In the genomic region with DNA sequence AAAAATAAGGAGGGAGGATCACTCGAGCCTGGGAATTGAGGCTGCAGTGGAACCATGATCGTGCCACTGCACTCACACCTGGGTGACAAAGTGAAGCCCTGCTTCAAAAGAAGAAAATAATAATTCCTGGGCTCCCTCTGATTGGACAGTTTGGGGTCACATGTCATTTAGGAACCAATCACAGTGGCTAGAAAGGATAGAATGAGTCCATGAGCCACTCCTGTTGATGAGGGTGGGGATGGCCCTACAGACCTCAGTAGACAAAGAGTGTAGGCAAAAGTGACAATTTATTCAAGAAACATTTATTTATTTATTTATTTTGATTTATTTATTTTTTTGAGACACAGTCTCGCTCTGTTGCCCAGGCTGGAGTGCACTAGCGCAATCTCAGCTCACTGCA, we compare ENCODE assay signal across 21 cellular contexts. TPM values are rescaled to one million over a fixed set of nuclear protein-coding genes. Genes with fewer than 3 reads are reported as not detected.
A peak's percentile ranks its signal among the peaks of the same experiment; 100 is the strongest.
DNase-seq lines count a peak whose midpoint lies in the region; ATAC-seq, FAIRE-seq and TF ChIP-seq lines count a peak whose summit lies in the region.
"Had no signal": no experiment of that assay in that cellular context is flagged by ENCODE, and none has a peak within 500 bp of the region (broad histone marks: within the 10 kb centered on the region; RNA-seq: fewer than 3 reads in every experiment).

No MANE protein-coding gene starts in this region.

- no peaks in the 10 kb centered on the region for H3K27me3 Mint-ChIP-seq in CD4-positive, CD25-positive, alpha-beta regulatory T cell
- H3K27me3 Mint-ChIP-seq: activated naive CD8-positive, alpha-beta T cell treated with anti-CD3 and anti-CD28 coated beads for 36 hours had no signal

- H3K79me2 ChIP-seq in SK-N-SH (ENCODE audit: insufficient read depth) = no peaks in the 10 kb centered on the region
- no peaks in the 10 kb centered on the region for H3K79me2 ChIP-seq in H1 (ENCODE audit: control insufficient read depth in 1 of 2, insufficient read depth in 2 of 2, low read length in 2 of 2)

- H3K4me1 ChIP-seq in CD4-positive, CD25-positive, alpha-beta regulatory T cell (ENCODE audit: control insufficient read depth, insufficient read depth, low read length, poor library complexity, severe bottlenecking) = peaks cover 35% of the 10 kb centered on the region
- H3K4me1 ChIP-seq in SK-N-SH (ENCODE audit: control insufficient read depth in 1 of 2, insufficient read depth in 2 of 2, low read depth in 1 of 2, low read length in 1 of 2) (no peaks in the 10 kb centered on the region), H1 (replicated peaks in 1 of 4; ENCODE audit: control insufficient read depth in 3 of 4, insufficient read depth in 4 of 4, low read length in 3 of 4) (peaks cover 0 to 7% (median 0%) of the 10 kb centered on the region in 4 experiments; a peak in 4 of 7 replicates)
- H3K4me1 ChIP-seq: body of pancreas had no signal

- no peak overlapping the region for H2AK5ac ChIP-seq in H1 (ENCODE audit: low read depth, low read length)

- FAIRE-seq in H1 (lab: Jason Lieb, UNC) = no peak
- FAIRE-seq in D721Med (lab: Jason Lieb, UNC) = no peak

- H3K56ac ChIP-seq in H1 (replicated peaks; ENCODE audit: insufficient read length, low read depth, low read length) = no peak overlapping the region

- H4K20me1 ChIP-seq in SK-N-SH (ENCODE audit: insufficient read depth) (no peaks in the 10 kb centered on the region), H1 (replicated peaks in 1 of 2; ENCODE audit: control insufficient read depth in 1 of 2, insufficient read depth in 2 of 2, low read length in 2 of 2) (no peaks in the 10 kb centered on the region)

- 91% methylated on average over 4 of the region's 4 CpGs for WGBS in SK-N-SH (ENCODE audit: low lambda C conversion rate)
- 94% methylated on average over 4 of the region's 4 CpGs; no CpG with 5 or more reads in 1 of the 2 experiments for WGBS in H1 (ENCODE audit: extremely low coverage in 1 of 2, insufficient coverage in 1 of 2, insufficient read length in 1 of 2, insufficient replicate concordance in 2 of 2, low coverage in 1 of 2, low lambda C conversion rate in 2 of 2, missing lambda C conversion rate in 1 of 2), 2 experiments

- H2BK120ac ChIP-seq in H1 (replicated peaks; ENCODE audit: low read depth, low read length) = no peak overlapping the region

- H3K27ac Mint-ChIP-seq in CD4-positive, CD25-positive, alpha-beta regulatory T cell = peak overlapping the region in 2 of 3 donors; percentile 38 to 83
- H3K27ac Mint-ChIP-seq: endodermal cell had no signal

- no peaks in the 10 kb centered on the region for H3K79me1 ChIP-seq in H1 (ENCODE audit: low read depth, low read length)

- H3K4ac ChIP-seq in H1 (replicated peaks; ENCODE audit: insufficient read length, low read depth, low read length) = no peak overlapping the region

- peaks cover 5 to 45% (median 22%) of the 10 kb centered on the region in 4 donors for H3K4me1 Mint-ChIP-seq in CD4-positive, CD25-positive, alpha-beta regulatory T cell

- H3K36me3 Mint-ChIP-seq in CD4-positive, CD25-positive, alpha-beta regulatory T cell = peaks cover 3% of the 10 kb centered on the region
- H3K36me3 Mint-ChIP-seq: activated naive CD8-positive, alpha-beta T cell treated with anti-CD3 and anti-CD28 coated beads for 36 hours had no signal

- no peak for TF ChIP-seq POLR2A in H1 (IDR thresholded peaks at IDR 0.05; ENCODE audit: control extremely low read depth in 1 of 2, low read depth in 2 of 2, low read length in 2 of 2)

- H3K9ac ChIP-seq in SK-N-SH (no peak overlapping the region), H1 (replicated peaks in 1 of 4; ENCODE audit: extremely low read depth in 1 of 4, low read depth in 3 of 4, low read length in 3 of 4) (no peak overlapping the region)

- CTCF ChIA-PET in SK-N-SH (lab: Yijun Ruan, JAX) (interaction anchor here (1.1 to 1.7 kb wide), 2 partner anchors 38 to 52 kb away, joined by 3 to 5 read pairs; no protein-coding TSS in a partner anchor), H1 (lab: Charles Lee; ENCODE audit: partially characterized antibody) (interaction anchor here (1.7 kb wide), 1 partner anchor 46 kb away, joined by 3 read pairs; no protein-coding TSS in a partner anchor)

- H2BK12ac ChIP-seq in H1 (ENCODE audit: low read depth, low read length) = no peak overlapping the region

- no peak overlapping the region for H2BK20ac ChIP-seq in H1 (ENCODE audit: low read length)

- H3K27ac ChIP-seq in CD4-positive, CD25-positive, alpha-beta regulatory T cell (ENCODE audit: insufficient read depth, low read length, poor library complexity, severe bottlenecking) = peak overlapping the region; percentile 33
- H3K27ac ChIP-seq in SK-N-SH (ENCODE audit: low read depth in 2 of 2, low read length in 1 of 2) (no peak overlapping the region), H1 (ENCODE audit: low read depth, low read length) (no peak overlapping the region)
- H3K27ac ChIP-seq: body of pancreas, SK-N-MC had no signal

- H3K9me2 ChIP-seq in SK-N-SH = no peaks in the 10 kb centered on the region

- H3K9me3 ChIP-seq in CD4-positive, CD25-positive, alpha-beta regulatory T cell (ENCODE audit: control insufficient read depth in 2 of 2, low read length in 2 of 2) = no peaks in the 10 kb centered on the region
- no peaks in the 10 kb centered on the region for H3K9me3 ChIP-seq in SK-N-SH
- no peaks in the 10 kb centered on the region for H3K9me3 ChIP-seq in H1 (ENCODE audit: insufficient read depth in 2 of 2, low read depth in 1 of 2, low read length in 1 of 2)
- H3K9me3 ChIP-seq: body of pancreas, Peyer's patch had no signal

- H2AFZ ChIP-seq in SK-N-SH (ENCODE audit: low read depth) (no peak overlapping the region), H1 (ENCODE audit: low read length) (no peak overlapping the region)

- no peaks in the 10 kb centered on the region for H3K36me3 ChIP-seq in CD4-positive, CD25-positive, alpha-beta regulatory T cell (ENCODE audit: control insufficient read depth, insufficient read depth, low read length)
- H3K36me3 ChIP-seq in SK-N-SH (replicated peaks in 1 of 2; ENCODE audit: control insufficient read depth in 1 of 2, insufficient read depth in 2 of 2, low read length in 1 of 2) = no peaks in the 10 kb centered on the region
- no peaks in the 10 kb centered on the region for H3K36me3 ChIP-seq in H1 (ENCODE audit: control insufficient read depth in 2 of 4, insufficient read depth in 4 of 4, low read length in 3 of 4)
- H3K36me3 ChIP-seq: Peyer's patch had no signal

- TF ChIP-seq RAD21 in SK-N-SH (IDR thresholded peaks at IDR 0.05; ENCODE audit: low read length) = no peak
- TF ChIP-seq RAD21 in H1 (IDR thresholded peaks at IDR 0.05 in 1 of 2, conservative IDR thresholded peaks at IDR 0.05 in 1 of 2; ENCODE audit: low read depth in 2 of 2, low read length in 2 of 2) = no peak

- DNase-seq in CD4-positive, CD25-positive, alpha-beta regulatory T cell = no peak
- DNase-seq in GM20000 (ENCODE audit: low spot score) (peak; percentile 29), SK-N-SH (peak; percentile 56), H1 (ENCODE audit: low read depth in 1 of 2, low spot score in 2 of 2) (no peak), medulla oblongata (ENCODE audit: extremely low spot score) (no peak), D721Med (ENCODE audit: insufficient read length, low spot score) (no peak)
- no peak for DNase-seq in activated CD4-positive, alpha-beta T cell treated with anti-CD3 and anti-CD28 coated beads, Interleukin-2, amount 50 U/mL, for 4 hours
- DNase-seq: activated naive CD8-positive, alpha-beta T cell treated with anti-CD3 and anti-CD28 coated beads for 36 hours; activated T-cell treated with anti-CD3 and anti-CD28 coated beads, Interleukin-2, amount 50 U/mL, for 48 hours; body of pancreas; endodermal cell; mammary epithelial cell; MM.1S; NCI-H1694 treated with DMSO at 0.1 percent for 48 hours; NCI-H2227 treated with DMSO at 0.1 percent for 48 hours; NCI-H774; occipital lobe; Peyer's patch; retina; T1000 had no signal

- ATAC-seq in CD4-positive, CD25-positive, alpha-beta regulatory T cell (ENCODE audit: low read depth in 2 of 2) = no peak
- ATAC-seq: body of pancreas had no signal

- H3K4me2 ChIP-seq in SK-N-SH (no peak overlapping the region), H1 (ENCODE audit: insufficient read depth in 1 of 2, low read depth in 2 of 2, low read length in 2 of 2) (no peak overlapping the region)

- no peak overlapping the region for H3K23ac ChIP-seq in H1 (ENCODE audit: insufficient read length)

- no peak overlapping the region for H3K4me3 Mint-ChIP-seq in CD4-positive, CD25-positive, alpha-beta regulatory T cell
- H3K4me3 Mint-ChIP-seq: activated naive CD8-positive, alpha-beta T cell treated with anti-CD3 and anti-CD28 coated beads for 36 hours; endodermal cell had no signal

- H2BK15ac ChIP-seq in H1 (ENCODE audit: low read length) = no peak overlapping the region

- TF ChIP-seq EP300 in SK-N-SH (IDR thresholded peaks at IDR 0.05; ENCODE audit: borderline replicate concordance in 1 of 2, low read depth in 1 of 2, low read length in 1 of 2) (no peak), H1 (IDR thresholded peaks at IDR 0.05; ENCODE audit: borderline replicate concordance in 1 of 2, low read depth in 2 of 2, low read length in 2 of 2) (no peak)

- H3K14ac ChIP-seq in H1 (ENCODE audit: insufficient read length) = no peak overlapping the region

- no peak overlapping the region for H4K8ac ChIP-seq in H1 (ENCODE audit: extremely low read depth, insufficient read depth, low read length)

- H3K23me2 ChIP-seq in H1 (ENCODE audit: low read depth, low read length) = no peaks in the 10 kb centered on the region

- H4K91ac ChIP-seq in H1 (replicated peaks; ENCODE audit: insufficient read length, low read length) = no peak overlapping the region

- no peak for TF ChIP-seq CTCF in GM20000 (IDR thresholded peaks at IDR 0.05; ENCODE audit: extremely low read depth, missing control alignments)
- TF ChIP-seq CTCF in SK-N-SH (IDR thresholded peaks at IDR 0.05) = no peak
- TF ChIP-seq CTCF in H1 (IDR thresholded peaks at IDR 0.05; ENCODE audit: control extremely low read depth in 1 of 3, insufficient read depth in 1 of 3, low read depth in 1 of 3, low read length in 3 of 3) = no peak
- TF ChIP-seq CTCF in D721Med (IDR thresholded peaks at IDR 0.05; ENCODE audit: insufficient read depth, missing control alignments) = no peak

- H3K18ac ChIP-seq in H1 (ENCODE audit: extremely low read depth, low read length) = no peak overlapping the region

- no peak overlapping the region for H2BK5ac ChIP-seq in H1 (ENCODE audit: low read depth, low read length)

- H3K4me3 ChIP-seq in CD4-positive, CD25-positive, alpha-beta regulatory T cell (ENCODE audit: low read depth, low read length) = no peak overlapping the region
- no peak overlapping the region for H3K4me3 ChIP-seq in SK-N-SH (ENCODE audit: low read depth in 2 of 2, low read length in 1 of 2)
- no peak overlapping the region for H3K4me3 ChIP-seq in H1 (ENCODE audit: extremely low read depth in 1 of 4, insufficient read depth in 2 of 4, low read depth in 3 of 4, low read length in 4 of 4)
- H3K4me3 ChIP-seq: body of pancreas, Peyer's patch, SK-N-MC had no signal

- H3K9me3 Mint-ChIP-seq in CD4-positive, CD25-positive, alpha-beta regulatory T cell = no peaks in the 10 kb centered on the region
- H3K9me3 Mint-ChIP-seq: activated naive CD8-positive, alpha-beta T cell treated with anti-CD3 and anti-CD28 coated beads for 36 hours; endodermal cell had no signal

- peaks cover 4% of the 10 kb centered on the region for H3F3A ChIP-seq in SK-N-SH (replicated peaks; ENCODE audit: insufficient read depth)

- no peak overlapping the region for H4K5ac ChIP-seq in H1 (ENCODE audit: insufficient read length, low read depth, low read length)

- no peaks in the 10 kb centered on the region for H3K27me3 ChIP-seq in CD4-positive, CD25-positive, alpha-beta regulatory T cell (ENCODE audit: control insufficient read depth, insufficient read depth, low read length)
- no peaks in the 10 kb centered on the region for H3K27me3 ChIP-seq in SK-N-SH (ENCODE audit: insufficient read depth)
- H3K27me3 ChIP-seq in H1 (replicated peaks in 1 of 4; ENCODE audit: control insufficient read depth in 3 of 4, extremely low read depth in 1 of 4, insufficient read depth in 3 of 4, low read length in 3 of 4) = no peaks in the 10 kb centered on the region
- H3K27me3 ChIP-seq: body of pancreas, Peyer's patch had no signal

- POLR2A ChIA-PET in SK-N-SH (lab: Yijun Ruan, JAX) = no interaction called here
- POLR2A ChIA-PET in H1 (lab: Charles Lee; ENCODE audit: partially characterized antibody) = interaction anchor here (0.9 to 1.4 kb wide), 2 partner anchors 9 to 35 kb away, joined by 3 to 4 read pairs; no protein-coding TSS in a partner anchor

RNA-seq across cellular contexts. Expression of a gene that starts 26.8 kb away (rescaled TPM):
- total RNA-seq in CD4-positive, CD25-positive, alpha-beta regulatory T cell = 670 TPM
- polyA plus RNA-seq in CD4-positive, CD25-positive, alpha-beta regulatory T cell = 100 to 1,000 TPM; 122 to 174 (median 144) TPM
- 4.0 and 5.5 TPM in 2 replicates for polyA plus RNA-seq in SK-N-SH (2012; rRNA removed)
- polyA plus RNA-seq in SK-N-SH (2012; cell fraction: cytosol; rRNA removed) = 2.7 and 3.2 TPM in 2 replicates
- 11.3 TPM in 2 replicates for polyA plus RNA-seq in SK-N-SH (2012; cell fraction: nucleus; rRNA removed)
- total RNA-seq in H1 (2021; fragmentation: NEBNext Ultra II Directional; extraction: Animal tissue kit (Norgen Biotek cat#: 25700)) = 3.0 and 3.6 TPM in 2 replicates
- 1.6 and 2.3 TPM in 2 replicates for polyA plus RNA-seq in H1 (2011; rRNA removed)
- polyA plus RNA-seq in H1 (2011; cell fraction: cytosol; rRNA removed) = 1.0 TPM
- 3.0 TPM for polyA plus RNA-seq in H1 (2011; cell fraction: nucleus; rRNA removed)
- 1.3 to 2.2 TPM (median 1.8 TPM) in 4 replicates for polyA plus RNA-seq in H1 (2012, experiment 1 of 2)
- polyA plus RNA-seq in H1 (2012, experiment 2 of 2) = 1.4 TPM
- polyA plus RNA-seq in H1 (2013, experiment 1 of 2) = 3.1 TPM
- 3.2 TPM for polyA plus RNA-seq in H1 (2013, experiment 2 of 2)
- polyA minus RNA-seq in H1 (2011; rRNA and poly(A)+ RNA removed) = 2.7 and 3.4 TPM in 2 replicates
- 1.8 TPM for polyA minus RNA-seq in H1 (2011; cell fraction: cytosol; rRNA and poly(A)+ RNA removed)
- 4.2 TPM for polyA minus RNA-seq in H1 (2011; cell fraction: nucleus; rRNA and poly(A)+ RNA removed)

Comparison
In these comparisons a context has a peak if more than half of its experiments do, and no peak if none do; other contexts are left out.
1. DNase-seq: peak in GM20000 (single experiment) and SK-N-SH (single experiment); none in CD4-positive, CD25-positive, alpha-beta regulatory T cell (0 of 3), H1 (0 of 2), medulla oblongata (single experiment), activated CD4-positive, alpha-beta T cell treated with anti-CD3 and anti-CD28 coated beads, Interleukin-2, amount 50 U/mL, for 4 hours (0 of 2) and D721Med (single experiment).
2. RNA of a gene that starts 26.8 kb away (polyA plus RNA-seq): 122 to 174 TPM in CD4-positive, CD25-positive, alpha-beta regulatory T cell; 2.7 to 11.3 TPM in SK-N-SH and 1.0 to 3.2 TPM in H1; every median in the first group is over 4 times any median in the second.